29 cellular contexts compared by ENCODE assay signal in the genomic region with DNA sequence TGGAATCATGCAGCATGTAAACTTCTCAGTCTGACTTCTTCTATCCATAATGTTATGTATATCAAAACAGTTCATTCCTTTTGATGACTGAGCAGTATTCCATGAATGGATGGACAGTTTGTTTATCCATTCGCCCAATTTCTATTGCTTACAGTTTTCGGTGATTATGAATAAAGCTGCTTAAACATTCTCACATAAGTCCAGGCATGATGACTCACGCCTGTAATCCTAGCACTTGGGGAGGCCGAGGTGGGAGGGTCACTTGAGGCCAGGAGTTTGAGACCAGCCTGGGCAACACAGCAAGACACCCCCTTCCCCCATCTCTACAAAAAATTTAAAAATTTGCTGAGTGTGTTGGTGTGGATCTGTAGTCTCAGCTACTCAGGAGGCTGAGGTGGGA.
"Had no signal": no experiment of that assay in that cellular context is flagged by ENCODE, and none has a peak within 500 bp of the region (broad histone marks: within the 10 kb centered on the region; RNA-seq: fewer than 3 reads in every experiment).

No MANE protein-coding gene starts in this region.

- H3K27ac Mint-ChIP-seq: activated CD4-positive, alpha-beta memory T cell treated with anti-CD3 and anti-CD28 coated beads, Interleukin-2, amount 10 ng/mL, durations not matched to agents 7 days and 5 days; activated CD4-positive, alpha-beta T cell treated with anti-CD3 and anti-CD28 coated beads, Interleukin-2, amount 10 ng/mL, durations not matched to agents 7 days and 5 days; activated naive CD4-positive, alpha-beta T cell treated with anti-CD3 and anti-CD28 coated beads, Interleukin-2, amount 10 ng/mL, durations not matched to agents 7 days and 5 days; activated naive CD8-positive, alpha-beta T cell treated with anti-CD3 and anti-CD28 coated beads, Interleukin-2, amount 10 ng/mL, durations not matched to agents 7 days and 5 days; activated T-cell treated with anti-CD3 and anti-CD28 coated beads, Interleukin-2, amount 50 U/mL, for 24 hours; brain; effector memory CD8-positive, alpha-beta T cell; memory B cell; neural progenitor cell; T-helper 17 cell had no signal

- H3K4me1 Mint-ChIP-seq: activated naive CD8-positive, alpha-beta T cell treated with anti-CD3 and anti-CD28 coated beads, Interleukin-2, amount 10 ng/mL, durations not matched to agents 7 days and 5 days; brain; memory B cell had no signal

- H3K36me3 Mint-ChIP-seq: activated naive CD4-positive, alpha-beta T cell treated with anti-CD3 and anti-CD28 coated beads, Interleukin-2, amount 10 ng/mL, durations not matched to agents 7 days and 5 days; activated naive CD8-positive, alpha-beta T cell treated with anti-CD3 and anti-CD28 coated beads, Interleukin-2, amount 10 ng/mL, durations not matched to agents 7 days and 5 days; brain; memory B cell; naive thymus-derived CD8-positive, alpha-beta T cell; neural progenitor cell had no signal

- DNase-seq: activated CD4-positive, alpha-beta memory T cell treated with anti-CD3 and anti-CD28 coated beads, Interleukin-2, amount 10 ng/mL, durations not matched to agents 7 days and 5 days; activated CD4-positive, alpha-beta T cell treated with anti-CD3 and anti-CD28 coated beads for 1 hour; activated CD4-positive, alpha-beta T cell treated with anti-CD3 and anti-CD28 coated beads, Interleukin-2, amount 10 ng/mL, durations not matched to agents 7 days and 5 days; activated CD8-positive, alpha-beta memory T cell treated with anti-CD3 and anti-CD28 coated beads, Interleukin-2, amount 50 U/mL, for 48 hours; activated gamma-delta T cell; activated naive CD4-positive, alpha-beta T cell treated with anti-CD3 and anti-CD28 coated beads, Interleukin-2, amount 10 ng/mL, durations not matched to agents 7 days and 5 days; activated naive CD8-positive, alpha-beta T cell treated with anti-CD3 and anti-CD28 coated beads, Interleukin-2, amount 10 ng/mL, durations not matched to agents 7 days and 5 days; activated T-cell treated with anti-CD3 and anti-CD28 coated beads, Interleukin-2, amount 50 U/mL, for 24 hours; effector memory CD8-positive, alpha-beta T cell; erythroblast; foreskin fibroblast; head of caudate nucleus; hippocampal formation; naive thymus-derived CD8-positive, alpha-beta T cell; occipital lobe; stimulated activated naive CD4-positive, alpha-beta T cell; T-helper 17 cell; T1000; testis; transverse colon; WERI-Rb-1 had no signal

- ATAC-seq: effector memory CD8-positive, alpha-beta T cell; naive thymus-derived CD8-positive, alpha-beta T cell; psoas muscle; T-helper 17 cell had no signal

- H3K4me2 ChIP-seq: neural progenitor cell had no signal

- H3K4me3 ChIP-seq: ascending aorta, cardiac muscle cell, coronary artery, neural progenitor cell, psoas muscle, testis, transverse colon had no signal

- H2AFZ ChIP-seq: neural progenitor cell, parathyroid adenoma had no signal

- H3K4me3 Mint-ChIP-seq: activated CD4-positive, alpha-beta memory T cell treated with anti-CD3 and anti-CD28 coated beads, Interleukin-2, amount 10 ng/mL, durations not matched to agents 7 days and 5 days; activated CD4-positive, alpha-beta T cell treated with anti-CD3 and anti-CD28 coated beads, Interleukin-2, amount 10 ng/mL, durations not matched to agents 7 days and 5 days; activated naive CD4-positive, alpha-beta T cell treated with anti-CD3 and anti-CD28 coated beads, Interleukin-2, amount 10 ng/mL, durations not matched to agents 7 days and 5 days; activated naive CD8-positive, alpha-beta T cell treated with anti-CD3 and anti-CD28 coated beads, Interleukin-2, amount 10 ng/mL, durations not matched to agents 7 days and 5 days; activated T-cell treated with anti-CD3 and anti-CD28 coated beads, Interleukin-2, amount 50 U/mL, for 24 hours; brain; effector memory CD8-positive, alpha-beta T cell; memory B cell; naive thymus-derived CD8-positive, alpha-beta T cell; neural progenitor cell; T-helper 17 cell had no signal

- H3K27ac ChIP-seq: ascending aorta, cardiac muscle cell, coronary artery, neural progenitor cell, parathyroid adenoma, psoas muscle, testis, transverse colon, WERI-Rb-1 had no signal

- H3K36me3 ChIP-seq: ascending aorta, cardiac muscle cell, neural progenitor cell, transverse colon, WERI-Rb-1 had no signal

- H3K27me3 Mint-ChIP-seq: activated CD4-positive, alpha-beta T cell treated with anti-CD3 and anti-CD28 coated beads, Interleukin-2, amount 10 ng/mL, durations not matched to agents 7 days and 5 days; activated T-cell treated with anti-CD3 and anti-CD28 coated beads, Interleukin-2, amount 50 U/mL, for 24 hours; effector memory CD8-positive, alpha-beta T cell; memory B cell; naive thymus-derived CD8-positive, alpha-beta T cell; T-helper 17 cell had no signal

- H3K27me3 ChIP-seq: ascending aorta, cardiac muscle cell, neural progenitor cell, testis, transverse colon had no signal

- H3K4me1 ChIP-seq: ascending aorta, parathyroid adenoma, psoas muscle, testis, transverse colon had no signal

- H3K9ac ChIP-seq: neural progenitor cell, parathyroid adenoma had no signal

- H3K9me3 ChIP-seq: ascending aorta, psoas muscle, testis, transverse colon had no signal

- H3K9me3 Mint-ChIP-seq: activated CD4-positive, alpha-beta memory T cell treated with anti-CD3 and anti-CD28 coated beads, Interleukin-2, amount 10 ng/mL, durations not matched to agents 7 days and 5 days; activated CD4-positive, alpha-beta T cell treated with anti-CD3 and anti-CD28 coated beads, Interleukin-2, amount 10 ng/mL, durations not matched to agents 7 days and 5 days; activated naive CD4-positive, alpha-beta T cell treated with anti-CD3 and anti-CD28 coated beads, Interleukin-2, amount 10 ng/mL, durations not matched to agents 7 days and 5 days; activated naive CD8-positive, alpha-beta T cell treated with anti-CD3 and anti-CD28 coated beads, Interleukin-2, amount 10 ng/mL, durations not matched to agents 7 days and 5 days; activated T-cell treated with anti-CD3 and anti-CD28 coated beads, Interleukin-2, amount 50 U/mL, for 24 hours; effector memory CD8-positive, alpha-beta T cell; memory B cell; naive thymus-derived CD8-positive, alpha-beta T cell; neural progenitor cell had no signal
